ENCODE assay signal across 20 cellular contexts in the genomic region with DNA sequence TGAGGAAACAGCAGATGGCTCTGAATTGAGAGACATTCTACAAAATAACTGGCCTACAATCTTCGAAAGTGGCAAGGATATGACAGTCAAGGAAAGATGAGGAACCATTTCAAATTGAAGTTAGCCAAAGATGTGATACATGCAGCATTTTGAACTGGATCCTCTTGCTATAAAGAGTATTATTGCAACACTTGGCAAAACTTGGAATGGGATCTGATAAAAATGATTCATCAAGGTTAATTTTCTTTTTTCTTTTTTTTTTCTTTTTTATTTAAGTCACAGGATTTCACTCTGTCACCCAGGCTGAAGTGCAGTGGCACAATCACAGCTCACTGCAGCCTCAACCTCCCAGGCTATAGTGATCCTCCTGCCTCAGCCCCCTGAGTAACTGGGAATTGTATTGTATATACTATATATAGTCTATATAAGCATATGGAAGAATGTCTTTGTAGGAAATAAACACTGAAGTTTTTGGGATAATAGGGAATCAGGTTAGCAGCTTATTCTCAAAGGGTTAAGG. TPM values are rescaled to one million over a fixed set of nuclear protein-coding genes. Genes with fewer than 3 reads are reported as not detected.
A peak's percentile ranks its signal among the peaks of the same experiment; 100 is the strongest.
DNase-seq lines count a peak whose midpoint lies in the region; ATAC-seq, FAIRE-seq and TF ChIP-seq lines count a peak whose summit lies in the region.
"Had no signal": no experiment of that assay in that cellular context is flagged by ENCODE, and none has a peak within 500 bp of the region (broad histone marks: within the 10 kb centered on the region; RNA-seq: fewer than 3 reads in every experiment).

No MANE protein-coding gene starts in this region.

- WGBS in body of pancreas, 2 donors = 24 to 64% methylated on average over 1 of the region's 1 CpG

- TF ChIP-seq CTCF in PC-3 (conservative IDR thresholded peaks at IDR 0.05; ENCODE audit: low read depth, low read length) = no peak
- TF ChIP-seq CTCF in epithelial cell of esophagus (IDR thresholded peaks at IDR 0.05; ENCODE audit: insufficient read depth, low read depth, low read length, missing control alignments) = no peak
- no peak for TF ChIP-seq CTCF in body of pancreas (IDR thresholded peaks at IDR 0.05)

- H3K36me3 ChIP-seq in PC-3 (ENCODE audit: low read depth, low read length) = no peaks in the 10 kb centered on the region
- H3K36me3 ChIP-seq in body of pancreas (replicated peaks in 1 of 2; ENCODE audit: insufficient read depth in 1 of 2, low read depth in 2 of 2) = no peaks in the 10 kb centered on the region

- H2AFZ ChIP-seq in PC-3 (ENCODE audit: low read length) = no peak overlapping the region

- BruUV-seq in PC-3 (replicated peaks; lab: Mats Ljungman, UMichigan) = no TSS peak

- no peaks in the 10 kb centered on the region for H3K79me2 ChIP-seq in PC-3 (ENCODE audit: low read length)

- no peak overlapping the region for H3K27ac ChIP-seq in PC-3 (ENCODE audit: low read length)
- H3K27ac ChIP-seq in body of pancreas = no peak overlapping the region
- H3K27ac ChIP-seq: C4-2B had no signal

- H3F3A ChIP-seq in PC-3 (ENCODE audit: low read length, unreplicated experiment) = peaks cover 7% of the 10 kb centered on the region

- no peaks in the 10 kb centered on the region for H3K9me2 ChIP-seq in PC-3 (replicated peaks; ENCODE audit: low read length)

- peak; percentile 31 for DNase-seq in PC-3
- DNase-seq in epithelial cell of esophagus (ENCODE audit: low read depth) = peak; percentile 29
- DNase-seq in renal cortical epithelial cell (ENCODE audit: low read depth) = peak; percentile 54
- no peak for DNase-seq in body of pancreas
- no peak for DNase-seq in SKM-1 treated with dmso at 0.1 percent for 144 hours (lab: John Stamatoyannopoulos, UW; ENCODE audit: unreplicated experiment)
- DNase-seq in GM12892 (ENCODE audit: insufficient read length) = no peak
- DNase-seq: DMS53, GDM1, NCI-H1694, NCI-H2081 treated with DMSO at 0.1 percent for 48 hours, NCI-H2171 treated with DMSO at 0.1 percent for 48 hours, NCI-H524 treated with DMSO at 0.1 percent for 48 hours, NCI-H82, SHP77 had no signal

- intact Hi-C loops in PC-3 (cut with micrococcal nuclease) (no loop called here), body of pancreas (cut with DNase I) (no loop called here)

- POLR2A ChIA-PET in PC-3 (lab: Charles Lee; ENCODE audit: unreplicated experiment) = no interaction called here

- no peaks in the 10 kb centered on the region for H4K20me1 ChIP-seq in PC-3 (ENCODE audit: low read length)

- H3K27me3 ChIP-seq in PC-3 (ENCODE audit: low read length) (no peaks in the 10 kb centered on the region), body of pancreas (no peaks in the 10 kb centered on the region)

- H3K4me1 ChIP-seq in PC-3 (ENCODE audit: insufficient read depth, low read length) (peaks cover 43% of the 10 kb centered on the region), body of pancreas (no peaks in the 10 kb centered on the region)

- no peaks in the 10 kb centered on the region for H3K9me3 ChIP-seq in PC-3 (ENCODE audit: low read length)
- H3K9me3 ChIP-seq in body of pancreas = no peaks in the 10 kb centered on the region

- H3K9ac ChIP-seq in PC-3 (ENCODE audit: low read length) = no peak overlapping the region

- no peak overlapping the region for H3K4me2 ChIP-seq in PC-3 (ENCODE audit: low read length)

- TF ChIP-seq POLR2A in body of pancreas (IDR thresholded peaks at IDR 0.05) = no peak
- TF ChIP-seq POLR2A in GM12892 (IDR thresholded peaks at IDR 0.05; ENCODE audit: low read depth, low read length) = no peak

- CTCF ChIA-PET in PC-3 (lab: Charles Lee) = no interaction called here

- no peak for FAIRE-seq in GM12892 (lab: Jason Lieb, UNC)
- FAIRE-seq: H1 had no signal

- ATAC-seq in PC-3 (no peak), body of pancreas (no peak), GM19455 (IDR thresholded peaks at IDR 0.05; ENCODE audit: unreplicated experiment) (no peak)
- ATAC-seq: HCT116 had no signal

- H3K4me3 ChIP-seq in PC-3 (ENCODE audit: low read length) (no peak overlapping the region), epithelial cell of esophagus (ENCODE audit: low read length) (no peak overlapping the region), body of pancreas (no peak overlapping the region)

RNA-seq across cellular contexts. Expression of a gene that starts 49.8 kb away (rescaled TPM):
- total RNA-seq in PC-3 (2014; rRNA removed) (not detected in 2 replicates), renal cortical epithelial cell (not detected in 2 replicates), body of pancreas (not detected)
- polyA plus RNA-seq in GM12892 (2012; ENCODE audit: missing spikeins) = not detected
- total RNA-seq: H1, OCI-LY7 had no signal
- polyA plus RNA-seq: H1, IgD-negative memory B cell had no signal

Comparison
In these comparisons a context has a peak if more than half of its experiments do, and no peak if none do; other contexts are left out.
1. DNase-seq: peak in PC-3 (single experiment), epithelial cell of esophagus (single experiment) and renal cortical epithelial cell (single experiment); none in body of pancreas (0 of 4), SKM-1 treated with dmso at 0.1 percent for 144 hours (single experiment) and GM12892 (single experiment).